In genomic region chr7:100482728-100483100, GRCh38 we compare ENCODE assay signal across 1 cellular context.
TF ChIP-seq lines count a peak whose summit lies in the region.

No MANE protein-coding gene starts in this region.

TF ChIP-seq in GM12878, 131 proteins besides CTCF, POLR2A, EP300 and RAD21:
- TF ChIP-seq ESRRA (IDR thresholded peaks at IDR 0.05; ENCODE audit: low read length) = no peak
- no peak for TF ChIP-seq SIN3A (IDR thresholded peaks at IDR 0.05; ENCODE audit: low read depth, low read length)
- TF ChIP-seq SMARCA5 (IDR thresholded peaks at IDR 0.05) = 0 out of 2 replicates have a peak, but pooled peaks have one; percentile 10
